In the genomic region with DNA sequence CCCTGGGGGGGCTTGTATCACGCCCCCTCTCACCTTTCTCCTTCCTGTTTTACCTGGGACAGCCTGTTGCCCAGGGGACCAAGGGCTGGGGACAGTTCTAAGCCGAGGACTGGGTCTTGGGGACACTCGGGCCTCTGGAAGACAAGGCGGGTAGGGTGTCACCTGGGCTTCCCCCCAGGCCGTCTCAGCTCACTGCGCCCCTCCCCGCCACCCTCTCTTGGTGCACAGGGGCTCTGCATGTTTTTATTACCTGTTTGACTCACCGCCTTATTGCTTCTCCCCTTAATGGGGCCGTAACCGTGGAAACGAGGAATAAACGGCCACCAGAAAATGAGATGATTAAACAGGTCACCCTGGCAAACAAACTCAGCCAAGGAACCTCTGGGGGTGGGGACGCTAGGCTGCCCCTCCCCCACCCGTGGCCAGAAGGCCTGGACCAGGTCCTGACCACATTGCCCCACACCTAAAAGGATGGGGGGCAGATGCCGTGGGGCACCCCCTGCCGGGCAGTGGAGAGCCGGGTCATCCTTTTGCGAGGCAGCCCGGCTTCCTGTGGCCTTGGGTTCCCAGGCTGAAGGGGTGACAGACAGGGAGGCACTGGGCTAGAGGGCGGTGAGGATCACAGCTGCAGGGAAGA, we compare ENCODE assay signal across 10 cellular contexts.
A peak's percentile ranks its signal among the peaks of the same experiment; 100 is the strongest.
DNase-seq lines count a peak whose midpoint lies in the region; ATAC-seq and TF ChIP-seq lines count a peak whose summit lies in the region.
"Had no signal": no experiment of that assay in that cellular context is flagged by ENCODE, and none has a peak within 500 bp of the region (broad histone marks: within the 10 kb centered on the region; RNA-seq: fewer than 3 reads in every experiment).

No MANE protein-coding gene starts in this region.

- WGBS in heart left ventricle, 4 donors, result 48 to 54% (median 52%) methylated on average over 15 to 20 of the region's 20 CpGs

- H3K36me3 ChIP-seq in heart left ventricle (peaks cover 0 to 3% (median 0%) of the 10 kb centered on the region in 9 donors), colonic mucosa (no peaks in the 10 kb centered on the region), muscle layer of duodenum (ENCODE audit: control insufficient read depth in 1 of 2, insufficient read depth in 2 of 2, low read length in 2 of 2) (no peaks in the 10 kb centered on the region)

- H3K27ac ChIP-seq in heart left ventricle (peak overlapping the region; percentile 66 to 94 (median 88)), colonic mucosa (peak overlapping the region; percentile 80), muscle layer of duodenum (ENCODE audit: low read length) (peak overlapping the region; percentile 72)

- TF ChIP-seq CTCF in heart left ventricle (IDR thresholded peaks at IDR 0.05), result peak in 1 of 12 donors; percentile 13
- no peak for TF ChIP-seq CTCF in colonic mucosa (IDR thresholded peaks at IDR 0.05)

- H3K9me3 ChIP-seq in heart left ventricle (no peaks in the 10 kb centered on the region), colonic mucosa (no peaks in the 10 kb centered on the region), muscle layer of duodenum (ENCODE audit: control insufficient read depth in 1 of 2, low read length in 2 of 2) (no peaks in the 10 kb centered on the region)

- H3K4me3 ChIP-seq in heart left ventricle, result no peak overlapping the region
- H3K4me3 ChIP-seq in colonic mucosa, result no peak overlapping the region
- H3K4me3 ChIP-seq in muscle layer of duodenum (ENCODE audit: low read depth in 1 of 2, low read length in 2 of 2), result no peak overlapping the region

- H3K4me1 ChIP-seq in heart left ventricle (peaks cover 38 to 99% (median 89%) of the 10 kb centered on the region in 12 donors), colonic mucosa (peaks cover 36% of the 10 kb centered on the region), muscle layer of duodenum (ENCODE audit: control insufficient read depth in 1 of 2, insufficient read depth in 2 of 2, low read length in 2 of 2) (peaks cover 19 to 88% of the 10 kb centered on the region in 2 donors)

- peak in 1 of 4 donors; percentile 7 for ATAC-seq in heart left ventricle
- no peak for ATAC-seq in Right ventricle myocardium inferior
- no peak for ATAC-seq in HG03135 (IDR thresholded peaks at IDR 0.05; ENCODE audit: unreplicated experiment)
- ATAC-seq in esophagus mucosa, result no peak
- ATAC-seq in GM18517 (IDR thresholded peaks at IDR 0.05; ENCODE audit: unreplicated experiment), result no peak

- H3K27me3 ChIP-seq in heart left ventricle (no peaks in the 10 kb centered on the region), colonic mucosa (no peaks in the 10 kb centered on the region), muscle layer of duodenum (ENCODE audit: low read depth, low read length) (no peaks in the 10 kb centered on the region)

- no peak for TF ChIP-seq POLR2A in heart left ventricle (IDR thresholded peaks at IDR 0.05)

- intact Hi-C loops in heart left ventricle (cut with DNase I), result loop anchor here in 5 of 10 donors (5.0 to 10.0 kb wide), 6 partner anchors 41 to 862 kb away; a partner anchor contains a TSS
- intact Hi-C loops in Right ventricle myocardium inferior (cut with DNase I), result no loop called here
- intact Hi-C loops in colonic mucosa (cut with DNase I), result loop anchor here (5.0 kb wide), 1 partner anchor 106 kb away; no protein-coding TSS in a partner anchor
- intact Hi-C loops in head of caudate nucleus (cut with DNase I), result no loop called here

- peak overlapping the region; percentile 44 to 67 for H3K9ac ChIP-seq in colonic mucosa (ENCODE audit: low read depth in 2 of 2, low read length in 2 of 2)

- DNase-seq in heart left ventricle (no peak), Right ventricle myocardium inferior (ENCODE audit: missing footprints) (no peak), colonic mucosa (no peak), head of caudate nucleus (no peak)
- DNase-seq: activated CD4-positive, alpha-beta T cell treated with anti-CD3 and anti-CD28 coated beads, Interleukin-2, amount 50 U/mL, for 48 hours; foreskin fibroblast had no signal
